Comparison of ENCODE assay signal across 11 cellular contexts in the genomic region with DNA sequence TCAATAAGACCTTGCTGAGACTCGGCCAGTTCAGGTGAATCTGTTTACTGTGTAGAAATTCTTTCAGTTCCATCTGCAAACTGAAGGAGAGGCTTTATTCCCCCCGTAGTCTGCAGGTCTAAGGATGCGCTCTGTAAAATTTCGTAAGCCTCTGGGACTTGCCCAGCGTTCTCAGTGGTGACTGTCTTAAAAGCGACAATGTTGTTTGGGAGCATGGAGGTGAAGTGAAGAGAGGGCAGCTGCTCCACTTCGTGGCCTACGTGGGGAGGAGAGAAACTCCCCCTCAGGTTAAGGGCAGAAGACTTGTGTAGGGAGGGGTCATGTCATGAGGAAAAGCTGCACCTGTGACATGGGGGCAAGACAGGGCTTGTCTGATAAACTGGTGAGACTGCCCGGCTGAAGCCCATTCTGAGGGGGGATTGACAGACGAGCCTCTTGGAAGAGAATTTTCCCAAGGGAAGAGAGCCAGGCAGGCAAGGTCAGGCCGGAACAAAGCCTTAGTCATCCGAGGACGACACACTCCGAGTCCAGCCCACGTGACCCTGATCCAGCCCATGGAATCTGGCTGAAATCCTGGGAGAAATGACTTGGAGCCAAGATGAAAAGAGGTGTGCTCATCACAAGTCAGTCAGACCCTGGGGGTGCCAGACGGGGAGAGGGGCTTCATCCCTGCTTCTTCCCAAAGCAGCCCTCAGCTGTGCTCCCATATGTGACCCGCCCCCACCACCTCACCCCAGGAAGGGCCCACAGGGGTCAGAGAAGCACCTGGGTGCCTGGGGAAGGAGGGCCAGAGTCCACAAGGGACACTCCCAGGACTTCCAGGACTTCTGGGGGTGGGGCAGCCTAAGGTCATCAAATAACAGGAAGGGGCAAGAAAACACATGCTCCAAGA.
DNase-seq lines count a peak whose midpoint lies in the region; ATAC-seq and TF ChIP-seq lines count a peak whose summit lies in the region.
"Had no signal": no experiment of that assay in that cellular context is flagged by ENCODE, and none has a peak within 500 bp of the region (broad histone marks: within the 10 kb centered on the region; RNA-seq: fewer than 3 reads in every experiment).

No MANE protein-coding gene starts in this region.

- no peaks in the 10 kb centered on the region for H3K36me3 ChIP-seq in body of pancreas (replicated peaks in 1 of 2; ENCODE audit: insufficient read depth in 1 of 2, low read depth in 2 of 2)
- no peaks in the 10 kb centered on the region for H3K36me3 ChIP-seq in spleen

- TF ChIP-seq POLR2A in body of pancreas (IDR thresholded peaks at IDR 0.05) (no peak), spleen (IDR thresholded peaks at IDR 0.05) (no peak)

- H3K4me3 ChIP-seq in body of pancreas (no peak overlapping the region), spleen (no peak overlapping the region)
- H3K4me3 ChIP-seq: skin epidermis had no signal

- 42 to 48% methylated on average over 15 to 17 of the region's 17 CpGs for WGBS in body of pancreas, 2 donors
- WGBS in spleen, 5 donors = 63 to 75% (median 73%) methylated on average over 17 of the region's 17 CpGs

- intact Hi-C loops in body of pancreas (cut with DNase I) (no loop called here), spleen (cut with DNase I; ENCODE audit: low total_unique reads) (no loop called here)

- H3K4me1 ChIP-seq in body of pancreas (peaks cover 25% of the 10 kb centered on the region), spleen (peaks cover 0 to 19% (median 0%) of the 10 kb centered on the region in 6 donors)

- H3K27me3 ChIP-seq in body of pancreas (no peaks in the 10 kb centered on the region), spleen (replicated peaks in 1 of 7) (no peaks in the 10 kb centered on the region)

- ATAC-seq in body of pancreas (peak; percentile 92), HG03469 (IDR thresholded peaks at IDR 0.05; ENCODE audit: unreplicated experiment) (no peak), HG03108 (IDR thresholded peaks at IDR 0.05; ENCODE audit: unreplicated experiment) (no peak)
- ATAC-seq: T-helper 17 cell had no signal

- peak overlapping the region; percentile 62 to 72 (median 67) for H3K27ac ChIP-seq in body of pancreas
- peak overlapping the region in 5 of 8 donors; percentile 38 to 63 (median 52) for H3K27ac ChIP-seq in spleen
- H3K27ac ChIP-seq: HL-60 had no signal

- TF ChIP-seq CTCF in body of pancreas (IDR thresholded peaks at IDR 0.05) (peak in 1 of 7 experiments; percentile 4), spleen (IDR thresholded peaks at IDR 0.05 in 8 of 11, conservative IDR thresholded peaks at IDR 0.05 in 3 of 11) (no peak)

- DNase-seq in HuH-7 (ENCODE audit: low spot score) (peak; percentile 53), body of pancreas (peak; percentile 72 to 88 (median 79)), hypothalamus (lab: John Stamatoyannopoulos, UW) (peak in 36 of 51 donors; percentile 9 to 70 (median 32)), spleen (no peak), COLO668 (lab: John Stamatoyannopoulos, UW; ENCODE audit: unreplicated experiment) (no peak), NCI-H748 treated with DMSO at 0.1 percent for 48 hours (lab: John Stamatoyannopoulos, UW) (no peak)
- DNase-seq: T-helper 17 cell had no signal

- no peaks in the 10 kb centered on the region for H3K9me3 ChIP-seq in body of pancreas
- peaks cover 0 to 24% (median 16%) of the 10 kb centered on the region in 8 donors for H3K9me3 ChIP-seq in spleen

Comparison
In these comparisons a context has a peak if more than half of its experiments do, and no peak if none do; other contexts are left out.
1. DNase-seq: peak in HuH-7 (single experiment), body of pancreas (4 of 4) and hypothalamus (36 of 51); none in spleen (single experiment), COLO668 (single experiment) and NCI-H748 treated with DMSO at 0.1 percent for 48 hours (single experiment).